Comparison of ENCODE assay signal across 13 cellular contexts in genomic region chr15:80436511-80437307, GRCh38. TPM values are rescaled to one million over a fixed set of nuclear protein-coding genes. Genes with fewer than 3 reads are reported as not detected.
DNase-seq lines count a peak whose midpoint lies in the region; ATAC-seq, FAIRE-seq and TF ChIP-seq lines count a peak whose summit lies in the region.
"Had no signal": no experiment of that assay in that cellular context is flagged by ENCODE, and none has a peak within 500 bp of the region (broad histone marks: within the 10 kb centered on the region; RNA-seq: fewer than 3 reads in every experiment).

No MANE protein-coding gene starts in this region.

- H3K27me3 ChIP-seq in GM23248 (replicated peaks; ENCODE audit: insufficient read depth) = no peaks in the 10 kb centered on the region
- H3K27me3 ChIP-seq in keratinocyte (ENCODE audit: control insufficient read depth, extremely low read depth, insufficient read depth, low read length) = no peaks in the 10 kb centered on the region
- H3K27me3 ChIP-seq: tibial artery had no signal

- peaks cover 9% of the 10 kb centered on the region for H3K4me1 ChIP-seq in GM23248 (ENCODE audit: insufficient read depth)
- peaks cover 15% of the 10 kb centered on the region for H3K4me1 ChIP-seq in keratinocyte (ENCODE audit: control insufficient read depth, extremely low read depth, insufficient read depth, low read length)
- H3K4me1 ChIP-seq: tibial artery had no signal

- H3K9me1 ChIP-seq in keratinocyte (ENCODE audit: control insufficient read depth, extremely low read depth, insufficient read depth, low read length) = no peaks in the 10 kb centered on the region

- H3K4me2 ChIP-seq in GM23248 (ENCODE audit: unreplicated experiment) (no peak overlapping the region), keratinocyte (ENCODE audit: control insufficient read depth, extremely low read depth, insufficient read depth, low read depth, low read length) (peak overlapping the region; percentile 54)

- H3K9me3 ChIP-seq in GM23248 (ENCODE audit: low read depth) = no peaks in the 10 kb centered on the region
- no peaks in the 10 kb centered on the region for H3K9me3 ChIP-seq in keratinocyte (ENCODE audit: control insufficient read depth, low read depth, low read length)
- H3K9me3 ChIP-seq: tibial artery had no signal

- H3K27ac ChIP-seq in GM23248 = no peak overlapping the region
- H3K27ac ChIP-seq in keratinocyte (ENCODE audit: control insufficient read depth, insufficient read depth, low read length) = no peak overlapping the region
- H3K27ac ChIP-seq: tibial artery had no signal

- no peaks in the 10 kb centered on the region for H3K9me2 ChIP-seq in GM23248 (ENCODE audit: insufficient read depth)

- H4K20me1 ChIP-seq in GM23248 (ENCODE audit: insufficient read depth) (no peaks in the 10 kb centered on the region), keratinocyte (ENCODE audit: control insufficient read depth, extremely low read depth, insufficient read depth, low read length) (no peaks in the 10 kb centered on the region)

- no peak for TF ChIP-seq CTCF in keratinocyte (optimal IDR thresholded peaks at IDR 0.05 in 1 of 3, IDR thresholded peaks at IDR 0.05 in 1 of 3, conservative IDR thresholded peaks at IDR 0.05 in 1 of 3; ENCODE audit: extremely low read depth in 1 of 3, insufficient read depth in 2 of 3, low read length in 3 of 3)

- no peaks in the 10 kb centered on the region for H3K36me3 ChIP-seq in GM23248 (ENCODE audit: low read depth)
- no peaks in the 10 kb centered on the region for H3K36me3 ChIP-seq in keratinocyte (ENCODE audit: control insufficient read depth in 2 of 2, extremely low read depth in 1 of 2, insufficient read depth in 2 of 2, low read length in 2 of 2)
- H3K36me3 ChIP-seq: tibial artery had no signal

- H2AFZ ChIP-seq in GM23248 (0 out of 2 replicates have a peak overlapping the region, but pooled peaks have one; percentile 34), keratinocyte (ENCODE audit: control insufficient read depth, low read length) (peak overlapping the region; percentile 77)

- 68 to 71% methylated on average over 13 of the region's 13 CpGs for WGBS in GM23248 (ENCODE audit: low coverage in 1 of 2, low lambda C conversion rate in 2 of 2, missing lambda C conversion rate in 2 of 2), 2 experiments

- H3K79me2 ChIP-seq in GM23248 (ENCODE audit: insufficient read depth) (no peaks in the 10 kb centered on the region), keratinocyte (ENCODE audit: control insufficient read depth, insufficient read depth, low read length) (no peaks in the 10 kb centered on the region)

- DNase-seq in AG08395 (ENCODE audit: low spot score) (peak; percentile 29), GM23248 (peak; percentile 80), keratinocyte (ENCODE audit: low read depth, low spot score) (peak; percentile 38), OCI-M2 (lab: John Stamatoyannopoulos, UW; ENCODE audit: unreplicated experiment) (no peak)
- DNase-seq: effector memory CD4-positive, alpha-beta T cell; stimulated activated CD4-positive, alpha-beta T cell treated with anti-CD3 and anti-CD28 coated beads, Interleukin-4, amount 100 ng/mL, for 1 hour; T-helper 17 cell; tibial artery had no signal

- peak; percentile 76 for ATAC-seq in SK-N-SH treated with all-trans-retinoic acid at 6 μM for 48 hours
- no peak for ATAC-seq in GM21381 (IDR thresholded peaks at IDR 0.05; ENCODE audit: unreplicated experiment)
- no peak for ATAC-seq in GM21576 (IDR thresholded peaks at IDR 0.05; ENCODE audit: unreplicated experiment)
- no peak for ATAC-seq in HG02938 (IDR thresholded peaks at IDR 0.05; ENCODE audit: unreplicated experiment)
- ATAC-seq: T-helper 17 cell had no signal

- H3F3A ChIP-seq in GM23248 (ENCODE audit: insufficient read depth) = 0 out of 2 replicates have a peak, but pooled peaks cover 4% of the 10 kb centered on the region

- H3K4me3 ChIP-seq in GM23248 = no peak overlapping the region
- no peak overlapping the region for H3K4me3 ChIP-seq in keratinocyte (ENCODE audit: control insufficient read depth in 2 of 3, extremely low read depth in 1 of 3, insufficient read depth in 2 of 3, low read depth in 1 of 3, low read length in 3 of 3)
- H3K4me3 ChIP-seq: tibial artery had no signal

- in situ Hi-C loops in GM23248 (cut with MboI) = no loop called here

- dilution Hi-C loops in keratinocyte (cut with MboI; ENCODE audit: extremely low pct_ligation_motif_present, low sequenced_read_pairs) = no loop called here

- FAIRE-seq in keratinocyte (lab: Jason Lieb, UNC) = peak; percentile 99

- H3K9ac ChIP-seq in GM23248 (no peak overlapping the region), keratinocyte (ENCODE audit: control insufficient read depth, extremely low read depth, insufficient read depth, low read length) (no peak overlapping the region)

TF ChIP-seq in SK-N-SH treated with all-trans-retinoic acid at 6 μM for 48 hours, 23 proteins besides CTCF, POLR2A, EP300 and RAD21:
- TF ChIP-seq POU6F1 (CRISPR knock-in tag; IDR thresholded peaks at IDR 0.05; ENCODE audit: borderline replicate concordance, low read depth) (no peak), PPARA (CRISPR knock-in tag; IDR thresholded peaks at IDR 0.05; ENCODE audit: borderline replicate concordance) (no peak)

RNA-seq across cellular contexts. Expression of gene ARNT2, which starts 32.5 kb away (rescaled TPM):
- 23.5 and 31.5 TPM in 2 replicates for total RNA-seq in GM23248 (2014; rRNA removed; shearing (Covaris generic))
- polyA plus RNA-seq in GM23248 (2016; fragmentation: Nextera tagmentation; extraction: Ambion mirVana) (9.3 and 11.9 TPM in 2 replicates), keratinocyte (0.08 to 0.17 TPM (median 0.16 TPM) in 3 replicates)
- not detected for polyA plus RNA-seq in keratinocyte (2011; ENCODE audit: low read depth)
- polyA plus RNA-seq in keratinocyte (2011; cell fraction: cytosol; rRNA removed) = 0.06 and 0.21 TPM in 2 replicates
- polyA plus RNA-seq in keratinocyte (2011; cell fraction: nucleus; rRNA removed) = 0.22 and 0.28 TPM in 2 replicates
- polyA plus RNA-seq in keratinocyte (2012; ENCODE audit: low replicate concordance) = 0.03 and 0.16 TPM in 2 replicates
- polyA minus RNA-seq in keratinocyte = 0.20 TPM in 2 of 3 replicates, not detected in the other
- polyA minus RNA-seq in keratinocyte (2011; cell fraction: cytosol; rRNA and poly(A)+ RNA removed) = not detected
- polyA minus RNA-seq in keratinocyte (2011; cell fraction: nucleus; rRNA and poly(A)+ RNA removed) = 0.08 TPM in 1 of 2 replicates, not detected in the other
- total RNA-seq: activated T-helper 2 cell treated with anti-CD3 and anti-CD28 coated beads, Interferon-gamma antibody, Interleukin-2, Interleukin-4, amounts not matched to agents 10 μg/mL and 5 μg/mL and 100 μg/mL, durations not matched to agents 14 hours and 24 hours and 36 hours; T-helper 17 cell had no signal
